In genomic region chrX:1134156-1134555, GRCh38 we compare ENCODE assay signal across 17 cellular contexts.
A peak's percentile ranks its signal among the peaks of the same experiment; 100 is the strongest.
DNase-seq lines count a peak whose midpoint lies in the region; ATAC-seq and TF ChIP-seq lines count a peak whose summit lies in the region.
"Had no signal": no experiment of that assay in that cellular context is flagged by ENCODE, and none has a peak within 500 bp of the region (broad histone marks: within the 10 kb centered on the region; RNA-seq: fewer than 3 reads in every experiment).

No MANE protein-coding gene starts in this region.

- TF ChIP-seq CTCF in endodermal cell (conservative IDR thresholded peaks at IDR 0.05) (no peak), sigmoid colon (IDR thresholded peaks at IDR 0.05) (no peak), prostate gland (IDR thresholded peaks at IDR 0.05) (no peak)

- H3K27me3 ChIP-seq in endodermal cell (ENCODE audit: control insufficient read depth, insufficient read depth, low read length, poor library complexity, severe bottlenecking) (no peaks in the 10 kb centered on the region), sigmoid colon (peaks cover 0 to 3% (median 0%) of the 10 kb centered on the region in 3 donors), prostate gland (replicated peaks; ENCODE audit: insufficient read depth) (no peaks in the 10 kb centered on the region)

- H3K27me3 Mint-ChIP-seq in endodermal cell (ENCODE audit: insufficient read depth) = no peaks in the 10 kb centered on the region
- H3K27me3 Mint-ChIP-seq: CD4-positive, alpha-beta T cell had no signal

- H3K4me1 ChIP-seq in endodermal cell (ENCODE audit: control insufficient read depth, insufficient read depth, low read length) (no peaks in the 10 kb centered on the region), sigmoid colon (no peaks in the 10 kb centered on the region), prostate gland (replicated peaks) (no peaks in the 10 kb centered on the region)
- H3K4me1 ChIP-seq: A549 had no signal

- H3K36me3 ChIP-seq in endodermal cell (ENCODE audit: control insufficient read depth, insufficient read depth, low read length) (no peaks in the 10 kb centered on the region), sigmoid colon (no peaks in the 10 kb centered on the region), prostate gland (no peaks in the 10 kb centered on the region)

- H3K4me3 ChIP-seq in endodermal cell (ENCODE audit: low read length) (no peak overlapping the region), sigmoid colon (no peak overlapping the region), prostate gland (no peak overlapping the region)
- H3K4me3 ChIP-seq: A549 had no signal

- H3K9ac ChIP-seq in endodermal cell (ENCODE audit: extremely low read depth, low read length, poor library complexity, severe bottlenecking) = no peak overlapping the region

- peak; percentile 34 for DNase-seq in activated effector memory CD4-positive, alpha-beta T cell treated with anti-CD3 and anti-CD28 coated beads, Interleukin-2, amount 50 U/mL, for 16 hours
- DNase-seq in activated effector memory CD4-positive, alpha-beta T cell treated with Interleukin-2 at 50 U/mL for 16 hours = no peak
- DNase-seq in endodermal cell (peak; percentile 28), sigmoid colon (peak; percentile 28), prostate gland (ENCODE audit: low spot score) (no peak)
- DNase-seq in stimulated activated CD4-positive, alpha-beta T cell treated with anti-CD3 and anti-CD28 coated beads, Interleukin-12 subunit alpha, Interleukin-12 subunit beta, amount 100 ng/mL, for 4 hours = no peak
- DNase-seq: AML-193; CD4-positive, alpha-beta T cell; DMS153; DMS79; GDM1; GOT3; H9 had no signal

- no peaks in the 10 kb centered on the region for H3K9me3 ChIP-seq in endodermal cell (ENCODE audit: control insufficient read depth, low read length)
- H3K9me3 ChIP-seq in sigmoid colon = peaks cover 0 to 3% (median 1%) of the 10 kb centered on the region in 4 donors
- H3K9me3 ChIP-seq in prostate gland = no peaks in the 10 kb centered on the region
- H3K9me3 ChIP-seq: A549 had no signal

- no peak for TF ChIP-seq EP300 in sigmoid colon (IDR thresholded peaks at IDR 0.05)

- peaks cover 6% of the 10 kb centered on the region for H3K9me3 Mint-ChIP-seq in endodermal cell
- H3K9me3 Mint-ChIP-seq: CD4-positive, alpha-beta T cell had no signal

- H3K27ac ChIP-seq in endodermal cell (ENCODE audit: low read depth, low read length) (no peak overlapping the region), sigmoid colon (no peak overlapping the region), prostate gland (no peak overlapping the region)
- H3K27ac ChIP-seq: 22Rv1, A549, C4-2B had no signal

- peaks cover 4% of the 10 kb centered on the region for H3K4me1 Mint-ChIP-seq in endodermal cell
- H3K4me1 Mint-ChIP-seq: H9 had no signal

- no peak for ATAC-seq in GM19397 (IDR thresholded peaks at IDR 0.05; ENCODE audit: unreplicated experiment)
- ATAC-seq: A549 had no signal

- intact Hi-C loops in sigmoid colon (cut with DNase I) (no loop called here), prostate gland (cut with DNase I) (no loop called here)

- H3K36me3 Mint-ChIP-seq in endodermal cell (ENCODE audit: low read depth) = peaks cover 3% of the 10 kb centered on the region

- TF ChIP-seq POLR2A in sigmoid colon (IDR thresholded peaks at IDR 0.05) = no peak
- no peak for TF ChIP-seq POLR2A in prostate gland (IDR thresholded peaks at IDR 0.05)

- WGBS in endodermal cell (ENCODE audit: insufficient coverage in 1 of 2, insufficient read length in 1 of 2), 2 experiments = 88 to 93% methylated on average over 9 to 12 of the region's 12 CpGs
- 85 to 89% methylated on average over 12 of the region's 12 CpGs for WGBS in sigmoid colon, 2 donors
- WGBS in prostate gland = 90% methylated on average over 12 of the region's 12 CpGs

- no peak overlapping the region for H3K27ac Mint-ChIP-seq in endodermal cell
- H3K27ac Mint-ChIP-seq: CD4-positive, alpha-beta T cell; H9 had no signal

- no peak overlapping the region for H3K4me3 Mint-ChIP-seq in endodermal cell
- H3K4me3 Mint-ChIP-seq: CD4-positive, alpha-beta T cell; H9 had no signal

Comparison
In these comparisons a context has a peak if more than half of its experiments do, and no peak if none do; other contexts are left out.
1. DNase-seq: peak in activated effector memory CD4-positive, alpha-beta T cell treated with anti-CD3 and anti-CD28 coated beads, Interleukin-2, amount 50 U/mL, for 16 hours (single experiment), endodermal cell (single experiment) and sigmoid colon (single experiment); none in activated effector memory CD4-positive, alpha-beta T cell treated with Interleukin-2 at 50 U/mL for 16 hours (single experiment), prostate gland (single experiment) and stimulated activated CD4-positive, alpha-beta T cell treated with anti-CD3 and anti-CD28 coated beads, Interleukin-12 subunit alpha, Interleukin-12 subunit beta, amount 100 ng/mL, for 4 hours (single experiment).